In the genomic region with DNA sequence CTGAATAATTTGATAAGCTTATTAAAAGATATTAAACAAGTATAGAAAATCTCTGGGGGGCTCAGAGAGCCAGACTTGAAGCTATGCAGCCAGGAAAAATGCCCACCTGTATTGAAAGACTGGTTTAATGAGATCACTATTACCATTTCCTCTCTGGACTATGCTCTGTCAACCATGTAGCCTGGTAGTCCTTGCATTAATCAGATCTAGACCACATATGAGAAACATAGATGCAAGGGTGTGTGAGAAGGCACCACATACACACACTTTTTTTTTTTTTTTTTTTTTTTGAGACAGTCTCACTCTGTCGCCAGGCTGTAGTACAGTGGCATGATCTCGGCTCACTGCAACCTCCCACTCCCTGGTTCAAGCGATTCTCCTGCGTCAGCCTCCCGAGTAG, we compare ENCODE assay signal across 26 cellular contexts.
"Had no signal": no experiment of that assay in that cellular context is flagged by ENCODE, and none has a peak within 500 bp of the region (broad histone marks: within the 10 kb centered on the region; RNA-seq: fewer than 3 reads in every experiment).

No MANE protein-coding gene starts in this region.

- ATAC-seq: activated CD8-positive, alpha-beta T cell treated with anti-CD3 and anti-CD28 coated beads, Interleukin-2, amount 10 ng/mL, durations not matched to agents 7 days and 5 days; activated T-cell treated with anti-CD3 and anti-CD28 coated beads, Interleukin-2, amount 50 U/mL, for 4 hours; body of pancreas; Panc1 had no signal

- H3K4me3 ChIP-seq: adrenal gland, body of pancreas, breast epithelium had no signal

- H3K4me3 Mint-ChIP-seq: activated CD4-positive, alpha-beta T cell treated with anti-CD3 and anti-CD28 coated beads, Interleukin-2, amount 10 ng/mL, durations not matched to agents 7 days and 5 days; activated CD8-positive, alpha-beta T cell treated with anti-CD3 and anti-CD28 coated beads, Interleukin-2, amount 10 ng/mL, durations not matched to agents 7 days and 5 days; activated naive CD4-positive, alpha-beta T cell treated with anti-CD3 and anti-CD28 coated beads, Interleukin-2, amount 50 U/mL, for 24 hours; activated T-cell treated with anti-CD3 and anti-CD28 coated beads, Interleukin-2, amount 50 U/mL, for 4 hours had no signal

- DNase-seq: activated CD4-positive, alpha-beta T cell treated with anti-CD3 and anti-CD28 coated beads for 1 hour; activated CD4-positive, alpha-beta T cell treated with anti-CD3 and anti-CD28 coated beads, Interleukin-2, amount 10 ng/mL, durations not matched to agents 7 days and 5 days; activated CD4-positive, alpha-beta T cell treated with anti-CD3 and anti-CD28 coated beads, Interleukin-2, amount 50 U/mL, for 48 hours; activated CD4-positive, CD25-positive, alpha-beta regulatory T cell; activated CD8-positive, alpha-beta T cell treated with anti-CD3 and anti-CD28 coated beads, Interleukin-2, amount 10 ng/mL, durations not matched to agents 7 days and 5 days; activated effector memory CD4-positive, alpha-beta T cell treated with anti-CD3 and anti-CD28 coated beads, Interleukin-2, amount 50 U/mL, for 16 hours; activated naive CD4-positive, alpha-beta T cell; activated T-cell treated with anti-CD3 and anti-CD28 coated beads, Interleukin-2, amount 50 U/mL, for 4 hours; adrenal gland; body of pancreas; Karpas-422; KBM-7; NCI-H1105 treated with DMSO at 0.1 percent for 48 hours; NCI-H1436; NCI-H1694; NCI-H1930; NCI-H345; NCI-H524 treated with DMSO at 0.1 percent for 48 hours; SIG-M5; SW 1271; T-helper 1 cell; T-helper 2 cell; T-helper 9 cell had no signal

- H3K4me1 Mint-ChIP-seq: activated CD4-positive, alpha-beta T cell treated with anti-CD3 and anti-CD28 coated beads, Interleukin-2, amount 10 ng/mL, durations not matched to agents 7 days and 5 days had no signal

- H3K27ac Mint-ChIP-seq: activated CD4-positive, alpha-beta T cell treated with anti-CD3 and anti-CD28 coated beads, Interleukin-2, amount 10 ng/mL, durations not matched to agents 7 days and 5 days; activated CD8-positive, alpha-beta T cell treated with anti-CD3 and anti-CD28 coated beads, Interleukin-2, amount 10 ng/mL, durations not matched to agents 7 days and 5 days; activated naive CD4-positive, alpha-beta T cell treated with anti-CD3 and anti-CD28 coated beads, Interleukin-2, amount 50 U/mL, for 24 hours had no signal

- H3K27me3 Mint-ChIP-seq: activated CD4-positive, alpha-beta T cell treated with anti-CD3 and anti-CD28 coated beads, Interleukin-2, amount 10 ng/mL, durations not matched to agents 7 days and 5 days; activated naive CD4-positive, alpha-beta T cell treated with anti-CD3 and anti-CD28 coated beads, Interleukin-2, amount 50 U/mL, for 24 hours had no signal
